Comparison of ENCODE assay signal across 17 cellular contexts in the genomic region with DNA sequence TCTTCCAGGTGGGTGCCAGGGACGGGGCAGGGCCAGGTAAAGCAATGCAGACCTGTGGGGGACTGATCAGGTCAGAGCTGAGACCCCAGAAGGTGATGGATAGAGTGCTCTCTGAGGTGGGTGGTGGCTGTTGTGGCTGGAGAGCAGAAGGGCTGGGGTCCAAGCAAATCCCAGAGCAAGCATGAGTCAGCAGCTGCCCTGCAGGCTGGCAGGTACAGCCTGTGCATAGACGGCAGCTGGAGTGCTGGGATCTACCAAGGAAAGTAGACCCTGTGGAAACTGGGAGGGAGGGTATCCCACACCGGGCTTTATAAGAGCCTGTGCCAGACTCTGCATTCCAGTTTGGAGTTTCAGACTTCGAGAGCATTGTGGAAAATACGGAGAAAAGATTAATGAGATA. TPM values are rescaled to one million over a fixed set of nuclear protein-coding genes. Genes with fewer than 3 reads are reported as not detected.
DNase-seq lines count a peak whose midpoint lies in the region; ATAC-seq and TF ChIP-seq lines count a peak whose summit lies in the region.
"Had no signal": no experiment of that assay in that cellular context is flagged by ENCODE, and none has a peak within 500 bp of the region (broad histone marks: within the 10 kb centered on the region; RNA-seq: fewer than 3 reads in every experiment).

No MANE protein-coding gene starts in this region.

- H3K36me3 ChIP-seq in HAP-1 (replicated peaks) = no peaks in the 10 kb centered on the region
- no peaks in the 10 kb centered on the region for H3K36me3 ChIP-seq in left ventricle myocardium inferior
- H3K36me3 ChIP-seq: BLaER1, spleen, stomach, uterus had no signal

- ATAC-seq in GM19324 (IDR thresholded peaks at IDR 0.05; ENCODE audit: low FRiP score, unreplicated experiment) = no peak
- no peak for ATAC-seq in GM19035 (IDR thresholded peaks at IDR 0.05; ENCODE audit: unreplicated experiment)
- ATAC-seq: activated CD4-positive, alpha-beta T cell treated with anti-CD3 and anti-CD28 coated beads for 36 hours had no signal

- peak overlapping the region; percentile 93 for H3K27ac ChIP-seq in left ventricle myocardium inferior (replicated peaks)
- H3K27ac ChIP-seq: BLaER1, stomach, uterus had no signal

- H3K9me3 ChIP-seq in HAP-1 (no peaks in the 10 kb centered on the region), left ventricle myocardium inferior (replicated peaks) (no peaks in the 10 kb centered on the region)
- H3K9me3 ChIP-seq: BLaER1, spleen, stomach, uterus had no signal

- in situ Hi-C loops in HAP-1 (cut with MboI; ENCODE audit: low sequenced_read_pairs) = loop anchor here (10.0 kb wide), 2 partner anchors 178 to 318 kb away; no protein-coding TSS in a partner anchor

- TF ChIP-seq CTCF in left ventricle myocardium inferior (IDR thresholded peaks at IDR 0.05; ENCODE audit: borderline replicate concordance) = no peak

- H3K27me3 ChIP-seq in HAP-1 (ENCODE audit: low read depth) (no peaks in the 10 kb centered on the region), left ventricle myocardium inferior (ENCODE audit: low read depth) (peaks cover 27% of the 10 kb centered on the region)
- H3K27me3 ChIP-seq: BLaER1, uterus had no signal

- peaks cover 61% of the 10 kb centered on the region for H3K4me1 ChIP-seq in HAP-1
- peaks cover 39% of the 10 kb centered on the region for H3K4me1 ChIP-seq in left ventricle myocardium inferior
- H3K4me1 ChIP-seq: uterus had no signal

- H3K4me3 ChIP-seq in HAP-1 = peak overlapping the region; percentile 20
- H3K4me3 ChIP-seq in left ventricle myocardium inferior = peak overlapping the region; percentile 74
- H3K4me3 ChIP-seq: BLaER1, spleen, stomach, uterus had no signal

- peak in 1 of 2 experiments; percentile 63 for DNase-seq in HAP-1 (ENCODE audit: low spot score in 2 of 2)
- peak; percentile 62 for DNase-seq in SHP77 treated with DMSO at 0.1 percent for 48 hours (lab: John Stamatoyannopoulos, UW)
- no peak for DNase-seq in left ventricle myocardium inferior
- peak; percentile 48 for DNase-seq in posterior vena cava (ENCODE audit: low spot score)
- DNase-seq in SKM-1 (lab: John Stamatoyannopoulos, UW; ENCODE audit: unreplicated experiment) = no peak
- DNase-seq: activated CD4-positive, alpha-beta T cell treated with anti-CD3 and anti-CD28 coated beads for 36 hours; activated naive CD4-positive, alpha-beta T cell treated with anti-CD3 and anti-CD28 coated beads, Interleukin-2, amount 50 U/mL, for 16 hours; effector CD4-positive, alpha-beta T cell; NCI-H1694; NCI-H524 treated with DMSO at 0.1 percent for 48 hours; spleen; stomach; uterus had no signal

- intact Hi-C loops in left ventricle myocardium inferior (cut with micrococcal nuclease) = no loop called here
- intact Hi-C loops in posterior vena cava (cut with DNase I) = loop anchor here in 1 of 2 donors (10.0 kb wide), 1 partner anchor 318 kb away; no protein-coding TSS in a partner anchor

RNA-seq across cellular contexts. Expression of gene TRIM54, which starts 0.7 kb away (rescaled TPM):
- total RNA-seq in left ventricle myocardium inferior (285 TPM), posterior vena cava (under 1 TPM; 0.32 to 0.52 TPM)

RNA-seq across cellular contexts. Expression of gene DNAJC5G, which starts 7.7 kb away (rescaled TPM):
- total RNA-seq in left ventricle myocardium inferior (1.2 TPM), posterior vena cava (1 to 10 TPM in 1 of 2 donors, under 1 TPM in 1; 0.19 to 1.0 TPM)
- total RNA-seq: activated CD4-positive, alpha-beta T cell treated with anti-CD3 and anti-CD28 coated beads for 36 hours; spleen; stomach had no signal

RNA-seq across cellular contexts. Expression of gene SLC30A3, which starts 20.0 kb away (rescaled TPM):
- 5.9 TPM for total RNA-seq in left ventricle myocardium inferior
- 1 to 10 TPM in 1 of 2 donors, under 1 TPM in 1; 0.24 to 1.4 TPM for total RNA-seq in posterior vena cava
- total RNA-seq: omental fat pad, stomach had no signal

RNA-seq across cellular contexts. Expression of gene UCN, which starts 25.4 kb away (rescaled TPM):
- total RNA-seq in left ventricle myocardium inferior (1.5 TPM), posterior vena cava (1 to 10 TPM in 1 of 2 donors, under 1 TPM in 1; 0.95 to 1.2 TPM)

RNA-seq across cellular contexts. Expression of gene MPV17, which starts 40.0 kb away (rescaled TPM):
- 59.2 TPM for total RNA-seq in left ventricle myocardium inferior
- 10 to 100 TPM; 59.3 to 69.0 TPM for total RNA-seq in posterior vena cava

Comparison
In these comparisons a context has a peak if more than half of its experiments do, and no peak if none do; other contexts are left out.
1. DNase-seq: peak in SHP77 treated with DMSO at 0.1 percent for 48 hours (single experiment) and posterior vena cava (single experiment); none in left ventricle myocardium inferior (single experiment) and SKM-1 (single experiment).
2. RNA of gene TRIM54, which starts 0.7 kb away (total RNA-seq): 285 TPM in left ventricle myocardium inferior (single experiment); 0.32 to 0.52 TPM in posterior vena cava; every median in the first group is over 100 times any median in the second.